15 cellular contexts compared by ENCODE assay signal in the genomic region with DNA sequence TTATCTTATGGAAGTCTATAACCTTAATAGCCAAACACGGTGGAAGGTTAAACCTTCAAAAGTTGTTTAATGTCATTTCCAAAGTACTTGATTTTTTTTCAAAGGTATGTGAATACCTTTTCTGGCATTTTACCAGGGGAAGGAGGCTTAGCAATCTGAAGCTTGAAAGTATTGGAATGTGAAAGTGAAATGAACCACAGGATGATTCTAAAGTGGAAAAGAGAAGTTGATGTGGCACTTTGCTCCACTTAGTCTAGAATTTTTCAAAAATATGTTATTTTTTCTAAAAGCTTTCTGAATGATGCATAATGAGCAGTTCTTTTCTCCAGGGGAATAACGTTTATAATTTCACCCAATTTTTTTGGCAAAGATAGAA. TPM values are rescaled to one million over a fixed set of nuclear protein-coding genes. Genes with fewer than 3 reads are reported as not detected.
DNase-seq lines count a peak whose midpoint lies in the region; ATAC-seq and TF ChIP-seq lines count a peak whose summit lies in the region.
"Had no signal": no experiment of that assay in that cellular context is flagged by ENCODE, and none has a peak within 500 bp of the region (broad histone marks: within the 10 kb centered on the region; RNA-seq: fewer than 3 reads in every experiment).

No MANE protein-coding gene starts in this region.

- no peak overlapping the region for H3K18ac ChIP-seq in mesenchymal stem cell (ENCODE audit: low read depth in 1 of 2, low read length in 2 of 2)

- in situ Hi-C loops in mammary epithelial cell (cut with MboI; ENCODE audit: low sequenced_read_pairs in 2 of 2) = no loop called here

- intact Hi-C loops in mammary epithelial cell (cut with micrococcal nuclease) = no loop called here

- no peak overlapping the region for H3K27ac ChIP-seq in mammary epithelial cell (ENCODE audit: insufficient read depth, low read depth, low read length)
- no peak overlapping the region for H3K27ac ChIP-seq in mesenchymal stem cell (ENCODE audit: low read length, poor library complexity, severe bottlenecking)
- H3K27ac ChIP-seq: KMS-11 had no signal

- H3K9me3 ChIP-seq in mammary epithelial cell (replicated peaks; ENCODE audit: insufficient read depth, low read length) = no peaks in the 10 kb centered on the region
- H3K9me3 ChIP-seq in mesenchymal stem cell (ENCODE audit: control insufficient read depth, low read length) = no peaks in the 10 kb centered on the region
- H3K9me3 ChIP-seq: mucosa of descending colon had no signal

- H2BK12ac ChIP-seq in mesenchymal stem cell (ENCODE audit: low read length in 2 of 2) = no peak overlapping the region

- no peak overlapping the region for H3K4me3 ChIP-seq in GM12865 (ENCODE audit: low read depth, low read length)
- no peak overlapping the region for H3K4me3 ChIP-seq in mammary epithelial cell (replicated peaks in 1 of 3; ENCODE audit: insufficient read depth in 1 of 3, low read depth in 2 of 3, low read length in 3 of 3)
- H3K4me3 ChIP-seq in mesenchymal stem cell (ENCODE audit: insufficient read depth in 1 of 2, low read depth in 1 of 2, low read length in 2 of 2) = peak overlapping the region in 1 of 2 experiments; percentile 51
- H3K4me3 ChIP-seq: mucosa of descending colon had no signal

- 20% methylated on average over 2 of the region's 2 CpGs for WGBS in mammary epithelial cell (ENCODE audit: low coverage, missing lambda C conversion rate)
- WGBS in mesenchymal stem cell = no CpG with 5 or more reads among the region's 2 CpGs

- no peak overlapping the region for H4K91ac ChIP-seq in mesenchymal stem cell (ENCODE audit: low read length)

- no peak overlapping the region for H3K23ac ChIP-seq in mesenchymal stem cell (ENCODE audit: low read length in 2 of 2)

- no peaks in the 10 kb centered on the region for H3K4me1 ChIP-seq in mammary epithelial cell (ENCODE audit: insufficient read depth, low read length)
- no peaks in the 10 kb centered on the region for H3K4me1 ChIP-seq in mesenchymal stem cell (ENCODE audit: control insufficient read depth, insufficient read depth, low read depth, low read length)

- H3K4me2 ChIP-seq in mammary epithelial cell (ENCODE audit: insufficient read depth, low read depth, low read length) (no peak overlapping the region), mesenchymal stem cell (ENCODE audit: low read length, poor library complexity, severe bottlenecking) (no peak overlapping the region)
- H3K4me2 ChIP-seq: KMS-11 had no signal

- ATAC-seq in HG03432 (IDR thresholded peaks at IDR 0.05; ENCODE audit: unreplicated experiment) = peak; percentile 55
- ATAC-seq in GM18520 (IDR thresholded peaks at IDR 0.05; ENCODE audit: unreplicated experiment) = no peak
- no peak for ATAC-seq in HG03139 (IDR thresholded peaks at IDR 0.05; ENCODE audit: unreplicated experiment)
- ATAC-seq: mucosa of descending colon had no signal

- no peak overlapping the region for H3K14ac ChIP-seq in mesenchymal stem cell (ENCODE audit: low read length in 2 of 2)

- no peak overlapping the region for H3K4ac ChIP-seq in mesenchymal stem cell (ENCODE audit: low read depth in 1 of 2, low read length in 2 of 2)

- H2AFZ ChIP-seq in mammary epithelial cell (ENCODE audit: low read depth, low read length) (no peak overlapping the region), mesenchymal stem cell (ENCODE audit: low read depth, low read length) (no peak overlapping the region)

- no peaks in the 10 kb centered on the region for H4K20me1 ChIP-seq in mammary epithelial cell (ENCODE audit: insufficient read depth, low read length)

- H2BK120ac ChIP-seq in mesenchymal stem cell (ENCODE audit: low read depth, low read length) = no peak overlapping the region

- no peaks in the 10 kb centered on the region for H3K27me3 ChIP-seq in mammary epithelial cell (ENCODE audit: insufficient read depth, low read length)
- H3K27me3 ChIP-seq in mesenchymal stem cell (ENCODE audit: control insufficient read depth in 1 of 2, insufficient read depth in 1 of 2, low read length in 2 of 2) = no peaks in the 10 kb centered on the region

- peaks cover 3% of the 10 kb centered on the region for H3K36me3 ChIP-seq in mammary epithelial cell (ENCODE audit: insufficient read depth, low read length)
- H3K36me3 ChIP-seq in mesenchymal stem cell (ENCODE audit: control insufficient read depth in 1 of 2, insufficient read depth in 2 of 2, low read depth in 1 of 2, low read length in 2 of 2) = peaks cover 10 to 33% of the 10 kb centered on the region in 2 experiments

- no peak overlapping the region for H2AK5ac ChIP-seq in mesenchymal stem cell (ENCODE audit: low read length, severe bottlenecking)

- peaks cover 49% of the 10 kb centered on the region for H3K79me2 ChIP-seq in mammary epithelial cell (ENCODE audit: insufficient read depth, low read length)

- TF ChIP-seq CTCF in GM12865 (IDR thresholded peaks at IDR 0.05; ENCODE audit: insufficient read depth, low read depth, low read length, missing control alignments) = no peak
- no peak for TF ChIP-seq CTCF in mammary epithelial cell (conservative IDR thresholded peaks at IDR 0.05 in 1 of 2, IDR thresholded peaks at IDR 0.05 in 1 of 2; ENCODE audit: extremely low read depth in 1 of 2, insufficient read depth in 1 of 2, low read depth in 1 of 2, low read length in 2 of 2)

- peak; percentile 29 for DNase-seq in GM12865 (ENCODE audit: low read depth)
- DNase-seq in mammary epithelial cell = peak; percentile 32
- DNase-seq in mesenchymal stem cell = no peak
- no peak for DNase-seq in AML-193 (lab: John Stamatoyannopoulos, UW)
- no peak for DNase-seq in NCI-H69 (lab: John Stamatoyannopoulos, UW)
- DNase-seq: endodermal cell, HCEC 1CT, hypothalamus, mucosa of descending colon, NCI-H2029 treated with DMSO at 0.1 percent for 48 hours, retina had no signal

- BruUV-seq in mammary epithelial cell (replicated peaks; lab: Mats Ljungman, UMichigan) = no TSS peak

- no peak overlapping the region for H2BK15ac ChIP-seq in mesenchymal stem cell (ENCODE audit: low read depth, poor library complexity, severe bottlenecking)

- H3K9ac ChIP-seq in mammary epithelial cell (ENCODE audit: insufficient read depth, low read length) (no peak overlapping the region), mesenchymal stem cell (ENCODE audit: low read length) (peak overlapping the region; percentile 66)
- H3K9ac ChIP-seq: KMS-11 had no signal

- H4K8ac ChIP-seq in mesenchymal stem cell (ENCODE audit: low read length) = no peak overlapping the region

- peaks cover 18% of the 10 kb centered on the region for H3K79me1 ChIP-seq in mesenchymal stem cell (replicated peaks; ENCODE audit: low read length, poor library complexity, severe bottlenecking)

- CTCF ChIA-PET in mammary epithelial cell (lab: Charles Lee; ENCODE audit: low non-redundant PET) = interaction anchor here (0.7 kb wide), 1 partner anchor 59 kb away, joined by 5 read pairs; no protein-coding TSS in a partner anchor

- H2BK5ac ChIP-seq in mesenchymal stem cell (ENCODE audit: low read depth, low read length, poor library complexity, severe bottlenecking) = no peak overlapping the region

- dilution Hi-C loops in mammary epithelial cell (cut with HindIII; ENCODE audit: low sequenced_read_pairs) = no loop called here

RNA-seq across cellular contexts. Expression of gene PI4K2B, which starts 19.2 kb away (rescaled TPM):
- total RNA-seq in mammary epithelial cell = 10 to 100 TPM; 19.0 to 28.2 TPM
- polyA plus RNA-seq in mammary epithelial cell = 7.8 TPM
- polyA minus RNA-seq in mammary epithelial cell = 2.1 TPM
- 13.6 TPM for polyA plus RNA-seq in mesenchymal stem cell (2013, experiment 1 of 2)
- polyA plus RNA-seq in mesenchymal stem cell (2013, experiment 2 of 2) = 13.9 TPM

RNA-seq across cellular contexts. Expression of gene ZCCHC4, which starts 59.5 kb away (rescaled TPM):
- 10 to 100 TPM; 10.2 to 13.0 TPM for total RNA-seq in mammary epithelial cell
- 6.1 TPM for polyA plus RNA-seq in mammary epithelial cell
- 20.3 TPM for polyA minus RNA-seq in mammary epithelial cell
- polyA plus RNA-seq in mesenchymal stem cell (2013, experiment 1 of 2) = 5.6 TPM
- polyA plus RNA-seq in mesenchymal stem cell (2013, experiment 2 of 2) = 5.5 TPM

Comparison
In these comparisons a context has a peak if more than half of its experiments do, and no peak if none do; other contexts are left out.
1. DNase-seq: peak in GM12865 (single experiment) and mammary epithelial cell (single experiment); none in mesenchymal stem cell (single experiment), AML-193 (0 of 2) and NCI-H69 (single experiment).